In genomic region chr15:42931702-42932486, GRCh38 we compare ENCODE assay signal across 18 cellular contexts. TPM values are rescaled to one million over a fixed set of nuclear protein-coding genes. Genes with fewer than 3 reads are reported as not detected.
DNase-seq lines count a peak whose midpoint lies in the region; ATAC-seq, FAIRE-seq and TF ChIP-seq lines count a peak whose summit lies in the region.
"Had no signal": no experiment of that assay in that cellular context is flagged by ENCODE, and none has a peak within 500 bp of the region (broad histone marks: within the 10 kb centered on the region; RNA-seq: fewer than 3 reads in every experiment).

No MANE protein-coding gene starts in this region.

- H3K4me3 Mint-ChIP-seq in stimulated activated effector memory CD8-positive, alpha-beta T cell treated with anti-CD3 and anti-CD28 coated beads, Interleukin-12 subunit alpha, Interleukin-12 subunit beta, amount 100 ng/mL, for 72 hours, result no peak overlapping the region
- H3K4me3 Mint-ChIP-seq: B cell; CD4-positive, CD25-positive, alpha-beta regulatory T cell; GM23338 had no signal

- no peaks in the 10 kb centered on the region for H4K20me1 ChIP-seq in HepG2 (ENCODE audit: insufficient read depth, low read length)
- H4K20me1 ChIP-seq: BLaER1 treated with 17β-estradiol and CSF1 and Interleukin-3, amounts not matched to agents 10 nM and 100 nM had no signal

- no peak for DNase-seq in HepG2 (ENCODE audit: low spot score)
- no peak for DNase-seq in right lobe of liver
- no peak for DNase-seq in stimulated activated effector memory CD8-positive, alpha-beta T cell treated with anti-CD3 and anti-CD28 coated beads, Interleukin-12 subunit alpha, Interleukin-12 subunit beta, amount 100 ng/mL, for 72 hours (ENCODE audit: low spot score in 2 of 2)
- no peak for DNase-seq in epidermal melanocyte (ENCODE audit: insufficient read length, low spot score)
- DNase-seq: 8988T; Caco-2; CD4-positive, CD25-positive, alpha-beta regulatory T cell; HCEC 1CT had no signal

- in situ Hi-C loops in HepG2 (cut with HindIII; ENCODE audit: extremely low pct_ligation_motif_present, low pct_unique_long_range_greater_than_20kb), result no loop called here

- no peak overlapping the region for H3K4me2 ChIP-seq in HepG2 (ENCODE audit: low read depth, low read length)
- H3K4me2 ChIP-seq: BLaER1 treated with 17β-estradiol and CSF1 and Interleukin-3, amounts not matched to agents 10 nM and 100 nM; GM23338 had no signal

- H3K9me3 ChIP-seq in HepG2 (ENCODE audit: low read length), result no peaks in the 10 kb centered on the region
- no peaks in the 10 kb centered on the region for H3K9me3 ChIP-seq in right lobe of liver
- H3K9me3 ChIP-seq: BLaER1 treated with 17β-estradiol and CSF1 and Interleukin-3, amounts not matched to agents 10 nM and 100 nM; Caco-2 had no signal

- no peak overlapping the region for H2AFZ ChIP-seq in HepG2 (ENCODE audit: low read length)

- no peak for TF ChIP-seq CTCF in HepG2 (CRISPR knock-in tag; IDR thresholded peaks at IDR 0.05)
- TF ChIP-seq CTCF in right lobe of liver (IDR thresholded peaks at IDR 0.05), result no peak
- TF ChIP-seq CTCF in VCaP (conservative IDR thresholded peaks at IDR 0.05), result no peak

- no peaks in the 10 kb centered on the region for H3K79me2 ChIP-seq in HepG2 (ENCODE audit: insufficient read depth, low read length)

- H3K4me1 Mint-ChIP-seq in stimulated activated effector memory CD8-positive, alpha-beta T cell treated with anti-CD3 and anti-CD28 coated beads, Interleukin-12 subunit alpha, Interleukin-12 subunit beta, amount 100 ng/mL, for 72 hours, result no peaks in the 10 kb centered on the region
- H3K4me1 Mint-ChIP-seq: B cell; CD4-positive, CD25-positive, alpha-beta regulatory T cell; GM23338 had no signal

- TF ChIP-seq EP300 in HepG2 (IDR thresholded peaks at IDR 0.05; ENCODE audit: low read depth in 2 of 2, low read length in 2 of 2) (no peak), HepG2 (CRISPR knock-in tag; IDR thresholded peaks at IDR 0.05; ENCODE audit: borderline replicate concordance) (no peak)

- intact Hi-C loops in HepG2 (cut with micrococcal nuclease; ENCODE audit: unreplicated experiment), result no loop called here
- intact Hi-C loops in right lobe of liver (cut with DNase I), result no loop called here

- 57% methylated on average over 7 of the region's 7 CpGs for WGBS in HepG2 (ENCODE audit: low lambda C conversion rate)
- WGBS in right lobe of liver (ENCODE audit: insufficient coverage, low coverage, low lambda C conversion rate, missing lambda C conversion rate), result 68% methylated on average over 7 of the region's 7 CpGs

- H3K4me3 ChIP-seq in HepG2 (replicated peaks in 1 of 3; ENCODE audit: insufficient read depth in 1 of 3, low read depth in 2 of 3, low read length in 3 of 3) (no peak overlapping the region), right lobe of liver (no peak overlapping the region)
- H3K4me3 ChIP-seq: BLaER1 treated with 17β-estradiol and CSF1 and Interleukin-3, amounts not matched to agents 10 nM and 100 nM; GM23338 had no signal

- no peaks in the 10 kb centered on the region for H3K36me3 Mint-ChIP-seq in stimulated activated effector memory CD8-positive, alpha-beta T cell treated with anti-CD3 and anti-CD28 coated beads, Interleukin-12 subunit alpha, Interleukin-12 subunit beta, amount 100 ng/mL, for 72 hours
- H3K36me3 Mint-ChIP-seq: CD4-positive, CD25-positive, alpha-beta regulatory T cell had no signal

- H3K27me3 ChIP-seq in HepG2 (ENCODE audit: control insufficient read depth in 1 of 2, insufficient read depth in 2 of 2, low read length in 2 of 2), result no peaks in the 10 kb centered on the region
- H3K27me3 ChIP-seq in right lobe of liver, result no peaks in the 10 kb centered on the region
- H3K27me3 ChIP-seq: BLaER1 treated with 17β-estradiol and CSF1 and Interleukin-3, amounts not matched to agents 10 nM and 100 nM had no signal

- no peak overlapping the region for H3K27ac ChIP-seq in HepG2 (ENCODE audit: extremely low read length, insufficient read depth, low read length)
- no peak overlapping the region for H3K27ac ChIP-seq in right lobe of liver
- H3K27ac ChIP-seq in VCaP, result peak overlapping the region; percentile 29; the same call in 1 of the 2 replicates
- H3K27ac ChIP-seq: BLaER1 treated with 17β-estradiol and CSF1 and Interleukin-3, amounts not matched to agents 10 nM and 100 nM had no signal

- TF ChIP-seq POLR2A in HepG2 (IDR thresholded peaks at IDR 0.05; ENCODE audit: insufficient read depth in 1 of 2, low read depth in 2 of 2, low read length in 2 of 2) (no peak), right lobe of liver (IDR thresholded peaks at IDR 0.05) (no peak)

- CTCF ChIA-PET in HepG2 (lab: Yijun Ruan, JAX; ENCODE audit: low intra/inter-chr PET ratio, low total read pairs), result no interaction called here

- peaks cover 30% of the 10 kb centered on the region for H3K4me1 ChIP-seq in HepG2 (ENCODE audit: insufficient read depth, low read length)
- no peaks in the 10 kb centered on the region for H3K4me1 ChIP-seq in right lobe of liver
- H3K4me1 ChIP-seq: BLaER1 treated with 17β-estradiol and CSF1 and Interleukin-3, amounts not matched to agents 10 nM and 100 nM; Caco-2 had no signal

- ATAC-seq in HepG2, result no peak
- ATAC-seq in right lobe of liver, result no peak
- ATAC-seq in stimulated activated effector memory CD8-positive, alpha-beta T cell treated with anti-CD3 and anti-CD28 coated beads, Interleukin-12 subunit alpha, Interleukin-12 subunit beta, amount 100 ng/mL, for 72 hours, result no peak
- ATAC-seq in GM18909 (IDR thresholded peaks at IDR 0.05; ENCODE audit: poor library complexity, unreplicated experiment), result no peak
- ATAC-seq in esophagus mucosa, result no peak
- ATAC-seq: GM23338 had no signal

- no TSS peak for BruUV-seq in HepG2 (replicated peaks; lab: Mats Ljungman, UMichigan)

- H3K9ac ChIP-seq in HepG2 (ENCODE audit: insufficient read depth, low read depth, low read length), result no peak overlapping the region
- H3K9ac ChIP-seq: BLaER1 treated with 17β-estradiol and CSF1 and Interleukin-3, amounts not matched to agents 10 nM and 100 nM had no signal

- POLR2A ChIA-PET in HepG2 (lab: Yijun Ruan, JAX), result no interaction called here

- no peaks in the 10 kb centered on the region for H3K9me3 Mint-ChIP-seq in stimulated activated effector memory CD8-positive, alpha-beta T cell treated with anti-CD3 and anti-CD28 coated beads, Interleukin-12 subunit alpha, Interleukin-12 subunit beta, amount 100 ng/mL, for 72 hours
- H3K9me3 Mint-ChIP-seq: CD4-positive, CD25-positive, alpha-beta regulatory T cell; GM23338 had no signal

- no peak for FAIRE-seq in HepG2 (lab: Jason Lieb, UNC)
- FAIRE-seq: D721Med, G401.6, GM12891, H54 had no signal

- TF ChIP-seq RAD21 in HepG2 (CRISPR knock-in tag; IDR thresholded peaks at IDR 0.05), result no peak

- peak overlapping the region; percentile 24 for H3K27ac Mint-ChIP-seq in stimulated activated effector memory CD8-positive, alpha-beta T cell treated with anti-CD3 and anti-CD28 coated beads, Interleukin-12 subunit alpha, Interleukin-12 subunit beta, amount 100 ng/mL, for 72 hours
- H3K27ac Mint-ChIP-seq: B cell, GM23338 had no signal

- H3K36me3 ChIP-seq in HepG2 (replicated peaks in 1 of 2; ENCODE audit: control insufficient read depth in 1 of 2, insufficient read depth in 2 of 2, low read length in 2 of 2) (no peaks in the 10 kb centered on the region), right lobe of liver (no peaks in the 10 kb centered on the region)
- H3K36me3 ChIP-seq: BLaER1 treated with 17β-estradiol and CSF1 and Interleukin-3, amounts not matched to agents 10 nM and 100 nM had no signal

TF ChIP-seq in HepG2, 621 proteins besides CTCF, POLR2A, EP300 and RAD21:
- TF ChIP-seq CHD2 (IDR thresholded peaks at IDR 0.05; ENCODE audit: low read depth, low read length), result peak; percentile 54; the same call in 1 of the 2 replicates
- no peak for TF ChIP-seq CSRNP2 (CRISPR knock-in tag; conservative IDR thresholded peaks at IDR 0.05; ENCODE audit: low read depth)

RNA-seq across cellular contexts. Expression of gene TTBK2, which starts 11.3 kb away (rescaled TPM):
- total RNA-seq in HepG2 (2016; rRNA removed; fragmentation: Illumina TruSeq; extraction: Trizol), result 7.4 and 8.1 TPM in 2 replicates
- 10.3 and 10.5 TPM in 2 replicates for total RNA-seq in HepG2 (2016; cell fraction: cytosol; rRNA removed; fragmentation: Illumina TruSeq; extraction: Trizol; ENCODE audit: low read depth)
- total RNA-seq in HepG2 (2016; cell fraction: insoluble cytoplasmic fraction; rRNA removed; fragmentation: Illumina TruSeq; extraction: Trizol), result 5.8 and 7.2 TPM in 2 replicates
- total RNA-seq in HepG2 (2016; cell fraction: membrane; rRNA removed; fragmentation: Illumina TruSeq; extraction: Trizol), result 6.2 and 6.4 TPM in 2 replicates
- 6.8 and 8.9 TPM in 2 replicates for total RNA-seq in HepG2 (2016; cell fraction: nucleus; rRNA removed; fragmentation: Illumina TruSeq; extraction: Trizol)
- polyA plus RNA-seq in HepG2 (2011; rRNA removed), result 4.4 and 5.1 TPM in 2 replicates
- 2.4 and 3.1 TPM in 2 replicates for polyA plus RNA-seq in HepG2 (2011; cell fraction: cytosol; rRNA removed)
- polyA plus RNA-seq in HepG2 (2011; cell fraction: nucleus; rRNA removed), result 4.7 and 6.9 TPM in 2 replicates
- polyA plus RNA-seq in HepG2 (2012), result 4.4 and 5.3 TPM in 2 replicates
- polyA plus RNA-seq in HepG2 (2016; cell fraction: cytosol; fragmentation: Illumina TruSeq; extraction: Trizol; ENCODE audit: low read depth), result 0.53 and 0.82 TPM in 2 replicates
- 3.4 TPM in 2 replicates for polyA plus RNA-seq in HepG2 (2016; cell fraction: insoluble cytoplasmic fraction; fragmentation: Illumina TruSeq; extraction: Trizol; ENCODE audit: low read depth)
- 0.77 and 0.86 TPM in 2 replicates for polyA plus RNA-seq in HepG2 (2016; cell fraction: membrane; fragmentation: Illumina TruSeq; extraction: Trizol; ENCODE audit: low read depth)
- 6.9 and 7.0 TPM in 2 replicates for polyA plus RNA-seq in HepG2 (2016; cell fraction: nucleus; fragmentation: Illumina TruSeq; extraction: Trizol; ENCODE audit: insufficient read depth, low read depth)
- polyA minus RNA-seq in HepG2 (2011; rRNA and poly(A)+ RNA removed; ENCODE audit: low replicate concordance), result 6.1 and 12.9 TPM in 2 replicates
- 5.7 and 8.7 TPM in 2 replicates for polyA minus RNA-seq in HepG2 (2011; cell fraction: cytosol; rRNA and poly(A)+ RNA removed)
- polyA minus RNA-seq in HepG2 (2011; cell fraction: nucleus; rRNA and poly(A)+ RNA removed), result 9.5 and 13.6 TPM in 2 replicates
- 1 to 10 TPM; 4.9 to 6.8 (median 5.5) TPM for total RNA-seq in right lobe of liver
- total RNA-seq in esophagus mucosa, result 5.4 TPM
